Comparison of ENCODE assay signal across 9 cellular contexts in the genomic region with DNA sequence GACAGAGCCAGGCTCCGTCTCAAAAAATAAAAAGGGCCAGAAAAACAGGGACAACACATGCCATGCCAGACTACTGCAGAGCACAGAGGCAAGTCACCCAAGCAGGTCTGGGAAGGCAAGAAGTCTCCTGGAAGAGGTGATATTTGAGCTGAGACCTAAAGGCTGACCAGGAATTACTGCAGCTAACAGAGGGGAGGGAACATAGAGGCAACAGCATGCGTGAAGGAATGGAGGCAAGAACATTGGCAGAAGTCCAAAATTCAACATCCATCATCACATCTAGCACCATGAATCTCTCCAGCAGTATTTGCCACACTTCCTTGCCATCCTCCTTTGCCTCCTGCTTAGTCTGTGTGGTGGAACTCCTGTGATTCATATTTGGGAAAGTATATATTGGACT. TPM values are rescaled to one million over a fixed set of nuclear protein-coding genes. Genes with fewer than 3 reads are reported as not detected.
DNase-seq lines count a peak whose midpoint lies in the region; ATAC-seq, FAIRE-seq and TF ChIP-seq lines count a peak whose summit lies in the region.
"Had no signal": no experiment of that assay in that cellular context is flagged by ENCODE, and none has a peak within 500 bp of the region (broad histone marks: within the 10 kb centered on the region; RNA-seq: fewer than 3 reads in every experiment).

No MANE protein-coding gene starts in this region.

- no peaks in the 10 kb centered on the region for H3K9me3 Mint-ChIP-seq in CD4-positive, alpha-beta T cell

- peaks cover 51% of the 10 kb centered on the region for H3K4me1 Mint-ChIP-seq in CD4-positive, alpha-beta T cell (ENCODE audit: low read depth)

- H3K27ac Mint-ChIP-seq in CD4-positive, alpha-beta T cell, result peak overlapping the region; percentile 97

- H3K27ac ChIP-seq in CD4-positive, alpha-beta T cell (ENCODE audit: low read depth, low read length), result peak overlapping the region; percentile 72
- H3K27ac ChIP-seq in K562 (ENCODE audit: extremely low read depth, low read depth, low read length) (no peak overlapping the region), right atrium auricular region (peak overlapping the region in 1 of 2 donors; percentile 51)

- H3K79me2 ChIP-seq in K562 (ENCODE audit: control insufficient read depth, insufficient read depth, low read length), result peaks cover 39% of the 10 kb centered on the region

- H3K27me3 Mint-ChIP-seq in CD4-positive, alpha-beta T cell, result no peaks in the 10 kb centered on the region

- no peaks in the 10 kb centered on the region for H3K27me3 ChIP-seq in CD4-positive, alpha-beta T cell (ENCODE audit: control insufficient read depth, insufficient read depth, low read length)
- H3K27me3 ChIP-seq in K562 (ENCODE audit: control insufficient read depth in 2 of 2, insufficient read depth in 2 of 2, low read length in 2 of 2) (peaks cover 0 to 5% of the 10 kb centered on the region in 2 experiments; a peak in 2 of 5 replicates), mucosa of stomach (ENCODE audit: control insufficient read depth, insufficient read depth, low read length) (no peaks in the 10 kb centered on the region), right atrium auricular region (no peaks in the 10 kb centered on the region)

- TF ChIP-seq EP300 in Ishikawa (IDR thresholded peaks at IDR 0.05; ENCODE audit: borderline replicate concordance) (no peak), K562 (IDR thresholded peaks at IDR 0.05; ENCODE audit: low read length) (no peak)

- H3K4me3 Mint-ChIP-seq in CD4-positive, alpha-beta T cell, result peak overlapping the region; percentile 97

- H3K36me3 Mint-ChIP-seq in CD4-positive, alpha-beta T cell (ENCODE audit: low read depth), result peaks cover 10% of the 10 kb centered on the region

- H3K9ac ChIP-seq in K562 (ENCODE audit: insufficient read depth in 1 of 2, low read depth in 2 of 2, low read length in 2 of 2) (peak overlapping the region; percentile 37 to 87; a peak in 1 of 4 replicates), mucosa of stomach (ENCODE audit: low read length) (peak overlapping the region; percentile 66)

- POLR2A ChIA-PET in CD4-positive, alpha-beta T cell (lab: Charles Lee), result interaction anchor here (1.0 to 2.8 kb wide), 7 partner anchors 12 to 637 kb away, joined by 3 to 22 read pairs (median 6); partner anchors contain the start of genes RAF1, RPL32 and TAMM41
- POLR2A ChIA-PET in K562 (lab: Yijun Ruan, JAX), result interaction anchor here (1.0 to 1.1 kb wide), 3 partner anchors 13 to 36 kb away, joined by 3 read pairs; no protein-coding TSS in a partner anchor

- no peak for TF ChIP-seq POLR2A in K562 (conservative IDR thresholded peaks at IDR 0.05)

- ATAC-seq in CD4-positive, alpha-beta T cell (ENCODE audit: poor library complexity), result no peak
- ATAC-seq in K562, result no peak
- ATAC-seq in GM18873 (IDR thresholded peaks at IDR 0.05; ENCODE audit: low FRiP score, unreplicated experiment), result no peak

- intact Hi-C loops in CD4-positive, alpha-beta T cell (cut with DNase I, micrococcal nuclease), result loop anchor here in 1 of 2 experiments (5.0 to 10.0 kb wide), 4 partner anchors 521 to 1951 kb away; partner anchors contain the start of genes LSM3, TAMM41 and XPC
- intact Hi-C loops in K562 (cut with micrococcal nuclease), result loop anchor here (5.0 to 10.0 kb wide), 3 partner anchors 239 to 511 kb away; no protein-coding TSS in a partner anchor

- CTCF ChIA-PET in CD4-positive, alpha-beta T cell (lab: Charles Lee), result interaction anchor here (1.5 kb wide), 1 partner anchor 358 kb away, joined by 3 read pairs; the partner anchor contains the start of gene RPL32
- CTCF ChIA-PET in K562 (lab: Yijun Ruan, JAX; ENCODE audit: low intra/inter-chr PET ratio), result no interaction called here

- DNase-seq in CD4-positive, alpha-beta T cell, result no peak
- peak in 1 of 4 experiments; percentile 46 for DNase-seq in K562 (ENCODE audit: extremely low read depth in 1 of 4, low spot score in 3 of 4)
- DNase-seq in superior temporal gyrus (ENCODE audit: extremely low spot score), result no peak
- DNase-seq in HTR-8/SVneo (ENCODE audit: insufficient read length, low spot score), result no peak
- no peak for DNase-seq in right atrium auricular region (ENCODE audit: low spot score)

- peak overlapping the region; percentile 82; the same call in 1 of the 2 replicates for H3K4me3 ChIP-seq in K562
- peak overlapping the region; percentile 85 for H3K4me3 ChIP-seq in mucosa of stomach (ENCODE audit: low read length)
- H3K4me3 ChIP-seq in right atrium auricular region, result no peak overlapping the region

- H3K9me3 ChIP-seq in CD4-positive, alpha-beta T cell (ENCODE audit: control insufficient read depth, low read length), result no peaks in the 10 kb centered on the region
- no peaks in the 10 kb centered on the region for H3K9me3 ChIP-seq in K562 (replicated peaks; ENCODE audit: control insufficient read depth, insufficient read depth, low read depth, low read length)
- H3K9me3 ChIP-seq in mucosa of stomach (ENCODE audit: control insufficient read depth, low read length), result no peaks in the 10 kb centered on the region
- no peaks in the 10 kb centered on the region for H3K9me3 ChIP-seq in right atrium auricular region

- H2AFZ ChIP-seq in K562 (ENCODE audit: low read depth, low read length), result peak overlapping the region; percentile 99

- WGBS in K562 (ENCODE audit: insufficient coverage, low coverage, missing lambda C conversion rate), result 22% methylated on average over 2 of the region's 2 CpGs

- H4K20me1 ChIP-seq in K562 (replicated peaks; ENCODE audit: control insufficient read depth, insufficient read depth, low read length), result no peaks in the 10 kb centered on the region

- TF ChIP-seq CTCF in CD4-positive, alpha-beta T cell (IDR thresholded peaks at IDR 0.05), result no peak
- TF ChIP-seq CTCF in K562 (IDR thresholded peaks at IDR 0.05 in 2 of 3, conservative IDR thresholded peaks at IDR 0.05 in 1 of 3; ENCODE audit: insufficient read depth in 2 of 3, low read depth in 1 of 3, low read length in 3 of 3) (no peak), right atrium auricular region (IDR thresholded peaks at IDR 0.05) (no peak)

- H3K4me2 ChIP-seq in K562 (ENCODE audit: insufficient read depth, low read length), result peak overlapping the region; percentile 94

- H3K36me3 ChIP-seq in K562 (ENCODE audit: control insufficient read depth, insufficient read depth, low read length), result peaks cover 23% of the 10 kb centered on the region
- H3K36me3 ChIP-seq in mucosa of stomach (ENCODE audit: control insufficient read depth, insufficient read depth, low read length), result no peaks in the 10 kb centered on the region
- H3K36me3 ChIP-seq in right atrium auricular region, result no peaks in the 10 kb centered on the region

- peak; percentile 48 for FAIRE-seq in K562 (lab: Jason Lieb, UNC)
- no peak for FAIRE-seq in HTR-8/SVneo (lab: Jason Lieb, UNC)
- FAIRE-seq: endometrium had no signal

- no TSS peak for BruUV-seq in K562 (replicated peaks; lab: Mats Ljungman, UMichigan)

- TF ChIP-seq RAD21 in Ishikawa (IDR thresholded peaks at IDR 0.05; ENCODE audit: low read depth) (no peak), K562 (CRISPR knock-in tag; conservative IDR thresholded peaks at IDR 0.05 in 1 of 2, IDR thresholded peaks at IDR 0.05 in 1 of 2) (no peak)

- in situ Hi-C loops in K562 (cut with MboI), result loop anchor here (5.0 kb wide), 1 partner anchor 346 kb away; no protein-coding TSS in a partner anchor

- no peaks in the 10 kb centered on the region for H3K9me1 ChIP-seq in K562 (ENCODE audit: control insufficient read depth, insufficient read depth, low read length)

- peaks cover 19 to 22% of the 10 kb centered on the region in 2 experiments for H3K4me1 ChIP-seq in K562 (replicated peaks in 1 of 2; ENCODE audit: control insufficient read depth in 2 of 2, insufficient read depth in 2 of 2, low read length in 2 of 2)
- H3K4me1 ChIP-seq in mucosa of stomach (ENCODE audit: control insufficient read depth, insufficient read depth, low read length), result peaks cover 41% of the 10 kb centered on the region
- H3K4me1 ChIP-seq in right atrium auricular region, result peaks cover 0 to 26% of the 10 kb centered on the region in 2 donors

TF ChIP-seq in Ishikawa, 13 proteins besides CTCF, POLR2A, EP300 and RAD21:
- no peak for TF ChIP-seq YY1 (IDR thresholded peaks at IDR 0.05; ENCODE audit: low read depth)
- peak; percentile 72; the same call in 1 of the 2 replicates for TF ChIP-seq NFIC (IDR thresholded peaks at IDR 0.05)

TF ChIP-seq in K562, 482 proteins besides CTCF, POLR2A, EP300 and RAD21 (continues in another document):
- no peak for TF ChIP-seq ZSCAN32 (CRISPR knock-in tag; IDR thresholded peaks at IDR 0.05)
- TF ChIP-seq PHF20 (IDR thresholded peaks at IDR 0.05; ENCODE audit: partially characterized antibody), result no peak
- peak; percentile 54 for TF ChIP-seq MEIS2 (IDR thresholded peaks at IDR 0.05; ENCODE audit: partially characterized antibody)
- no peak for TF ChIP-seq FOXA3 (CRISPR knock-in tag; conservative IDR thresholded peaks at IDR 0.05 in 1 of 2, IDR thresholded peaks at IDR 0.05 in 1 of 2)

RNA-seq across cellular contexts. Expression of gene TSEN2, which starts 0.9 kb away (rescaled TPM):
- 1 to 10 TPM; 8.0 to 8.2 TPM for total RNA-seq in CD4-positive, alpha-beta T cell
- 122 and 144 TPM in 2 replicates for total RNA-seq in K562 (2011; cell fraction: chromatin; rRNA removed; ENCODE audit: low replicate concordance)
- total RNA-seq in K562 (2011; cell fraction: nucleolus; rRNA removed), result 63.7 and 68.7 TPM in 2 replicates
- total RNA-seq in K562 (2011; cell fraction: nucleoplasm; rRNA removed), result 97.8 and 189 TPM in 2 replicates
- total RNA-seq in K562 (2014; rRNA removed), result 38.5 and 40.4 TPM in 2 replicates
- total RNA-seq in K562 (2014; rRNA removed; fragmentation: Illumina TruSeq; extraction: Trizol), result 52.8 and 55.9 TPM in 2 replicates
- total RNA-seq in K562 (2015; rRNA removed; fragmentation: Illumina TruSeq; extraction: Trizol), result 53.0 and 55.2 TPM in 2 replicates
- total RNA-seq in K562 (2021), result 39.9 TPM in 2 replicates
- 39.4 and 43.7 TPM in 2 replicates for polyA plus RNA-seq in K562 (2011; rRNA removed)
- polyA plus RNA-seq in K562 (2011; cell fraction: cytosol; rRNA removed), result 15.6 and 18.3 TPM in 2 replicates
- polyA plus RNA-seq in K562 (2011; cell fraction: nucleus; rRNA removed), result 53.0 and 76.1 TPM in 2 replicates
- 29.0 and 36.0 TPM in 2 replicates for polyA plus RNA-seq in K562 (2012)
- polyA plus RNA-seq in K562 (2014; fragmentation: Illumina TruSeq; extraction: Trizol), result 48.2 and 55.6 TPM in 2 replicates
- polyA plus RNA-seq in K562 (2014; fragmentation: Nextera tagmentation; extraction: Ambion mirVana), result 10 to 100 TPM; 39.3 to 76.3 TPM
- polyA plus RNA-seq in K562 (2014; rRNA removed), result 46.6 and 50.8 TPM in 2 replicates
- polyA minus RNA-seq in K562 (2011; rRNA and poly(A)+ RNA removed), result 63.4 and 74.4 TPM in 2 replicates
- polyA minus RNA-seq in K562 (2011; cell fraction: cytosol; rRNA and poly(A)+ RNA removed), result 14.2 and 22.0 TPM in 2 replicates
- polyA minus RNA-seq in K562 (2011; cell fraction: nucleus; rRNA and poly(A)+ RNA removed), result 40.0 and 47.9 TPM in 2 replicates
- 10 to 100 TPM; 12.8 to 12.9 TPM for total RNA-seq in right atrium auricular region

Comparison
In these comparisons a context has a peak if more than half of its experiments do, and no peak if none do; other contexts are left out.
1. H3K4me3 ChIP-seq: peak in K562 (single experiment) and mucosa of stomach (single experiment); none in right atrium auricular region (0 of 2).